13 cellular contexts compared by ENCODE assay signal in the genomic region with DNA sequence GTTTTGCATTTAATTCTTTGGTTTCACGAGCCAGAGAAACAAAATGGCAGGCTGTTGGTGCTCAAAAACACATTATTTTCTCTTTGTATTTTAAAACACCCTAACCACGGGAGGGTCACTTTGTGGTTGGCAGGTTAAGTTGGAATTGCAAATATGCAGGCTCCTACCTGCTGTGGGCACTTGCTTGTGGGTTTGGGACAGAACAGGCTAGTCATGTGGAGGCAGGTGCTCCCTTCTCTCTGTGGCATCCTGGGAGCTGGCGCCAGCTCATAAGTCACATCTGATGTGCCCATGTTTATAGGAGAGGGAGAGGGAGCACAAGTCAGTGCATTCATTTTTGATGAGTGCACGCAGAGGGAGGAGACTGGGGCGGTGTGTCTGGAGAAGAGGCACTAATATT.
DNase-seq lines count a peak whose midpoint lies in the region; ATAC-seq and TF ChIP-seq lines count a peak whose summit lies in the region.
"Had no signal": no experiment of that assay in that cellular context is flagged by ENCODE, and none has a peak within 500 bp of the region (broad histone marks: within the 10 kb centered on the region; RNA-seq: fewer than 3 reads in every experiment).

No MANE protein-coding gene starts in this region.

- no peaks in the 10 kb centered on the region for H3K9me3 Mint-ChIP-seq in activated naive CD4-positive, alpha-beta T cell treated with anti-CD3 and anti-CD28 coated beads for 36 hours

- H3K36me3 ChIP-seq in NT2/D1 (ENCODE audit: insufficient read depth, insufficient read length, low read length) (no peaks in the 10 kb centered on the region), osteoblast (ENCODE audit: insufficient read depth, low read length) (no peaks in the 10 kb centered on the region)
- H3K36me3 ChIP-seq: ovary had no signal

- H3K4me1 Mint-ChIP-seq in activated naive CD4-positive, alpha-beta T cell treated with anti-CD3 and anti-CD28 coated beads for 36 hours (ENCODE audit: low read depth), result no peaks in the 10 kb centered on the region

- H3K27ac ChIP-seq in osteoblast (ENCODE audit: low read depth, low read length), result no peak overlapping the region
- H3K27ac ChIP-seq: hepatocyte, ovary had no signal

- H2AFZ ChIP-seq in osteoblast (ENCODE audit: low read length), result no peak overlapping the region
- H2AFZ ChIP-seq: hepatocyte had no signal

- H3K4me3 Mint-ChIP-seq in activated naive CD4-positive, alpha-beta T cell treated with anti-CD3 and anti-CD28 coated beads for 36 hours, result no peak overlapping the region
- H3K4me3 Mint-ChIP-seq: brain had no signal

- CTCF ChIA-PET in activated naive CD4-positive, alpha-beta T cell treated with anti-CD3 and anti-CD28 coated beads for 36 hours (lab: Charles Lee), result no interaction called here

- H3K4me3 ChIP-seq in NT2/D1 (ENCODE audit: insufficient read length, low read depth), result no peak overlapping the region
- H3K4me3 ChIP-seq in osteoblast (ENCODE audit: insufficient read depth, low read length), result no peak overlapping the region
- H3K4me3 ChIP-seq: hepatocyte, ovary, smooth muscle cell had no signal

- peaks cover 4% of the 10 kb centered on the region for H3K27me3 Mint-ChIP-seq in activated naive CD4-positive, alpha-beta T cell treated with anti-CD3 and anti-CD28 coated beads for 36 hours (ENCODE audit: low read depth)

- H3K4me1 ChIP-seq in NT2/D1 (ENCODE audit: insufficient read depth, insufficient read length), result peaks cover 3% of the 10 kb centered on the region
- no peaks in the 10 kb centered on the region for H3K4me1 ChIP-seq in osteoblast (ENCODE audit: insufficient read depth, low read length)

- intact Hi-C loops in activated naive CD4-positive, alpha-beta T cell treated with anti-CD3 and anti-CD28 coated beads for 36 hours (cut with micrococcal nuclease), result no loop called here

- no peaks in the 10 kb centered on the region for H4K20me1 ChIP-seq in osteoblast (ENCODE audit: insufficient read depth, low read length)

- no peak for ATAC-seq in stimulated activated naive CD8-positive, alpha-beta T cell treated with anti-CD3 and anti-CD28 coated beads, Interleukin-15, Interleukin-2, amounts not matched to agents 100 U/mL and 50 U/mL, for 24 hours

- no peak overlapping the region for H3K27ac Mint-ChIP-seq in activated naive CD4-positive, alpha-beta T cell treated with anti-CD3 and anti-CD28 coated beads for 36 hours

- H3K9me3 ChIP-seq in NT2/D1 (ENCODE audit: insufficient read depth, low read length), result no peaks in the 10 kb centered on the region
- no peaks in the 10 kb centered on the region for H3K9me3 ChIP-seq in osteoblast (ENCODE audit: low read depth, low read length)
- H3K9me3 ChIP-seq: ovary had no signal

- H3K9ac ChIP-seq in NT2/D1 (ENCODE audit: insufficient read length, low read depth), result no peak overlapping the region

- H3K4me2 ChIP-seq in osteoblast (ENCODE audit: insufficient read depth, low read length), result no peak overlapping the region
- H3K4me2 ChIP-seq: hepatocyte, smooth muscle cell had no signal

- no peaks in the 10 kb centered on the region for H3K36me3 Mint-ChIP-seq in activated naive CD4-positive, alpha-beta T cell treated with anti-CD3 and anti-CD28 coated beads for 36 hours (ENCODE audit: low read depth)

- peak; percentile 38 for DNase-seq in LoVo (ENCODE audit: low spot score)
- peak; percentile 90 to 98 for DNase-seq in NCI-H2081 (lab: John Stamatoyannopoulos, UW)
- peak; percentile 40 for DNase-seq in NT2/D1 (ENCODE audit: low read depth, low spot score)
- peak; percentile 74 for DNase-seq in osteoblast (ENCODE audit: insufficient read length, low spot score, missing footprints)
- no peak for DNase-seq in stimulated activated naive CD8-positive, alpha-beta T cell treated with anti-CD3 and anti-CD28 coated beads, Interleukin-15, Interleukin-2, amounts not matched to agents 100 U/mL and 50 U/mL, for 24 hours
- no peak for DNase-seq in HuH-7.5 (ENCODE audit: low spot score)
- DNase-seq in activated naive CD4-positive, alpha-beta T cell treated with anti-CD3 and anti-CD28 coated beads for 36 hours, result no peak
- DNase-seq: activated naive CD4-positive, alpha-beta T cell treated with anti-CD3 and anti-CD28 coated beads, Interleukin-2, amount 50 U/mL, for 16 hours; stimulated activated naive CD4-positive, alpha-beta T cell had no signal

- TF ChIP-seq CTCF in osteoblast (IDR thresholded peaks at IDR 0.05; ENCODE audit: extremely low read depth, low read depth, low read length), result no peak

- no peaks in the 10 kb centered on the region for H3K79me2 ChIP-seq in osteoblast (ENCODE audit: insufficient read depth, low read length)
- H3K79me2 ChIP-seq: hepatocyte had no signal

- H3K27me3 ChIP-seq in NT2/D1 (ENCODE audit: insufficient read depth, insufficient read length) (peaks cover 8% of the 10 kb centered on the region), osteoblast (ENCODE audit: insufficient read depth, low read length) (no peaks in the 10 kb centered on the region)
- H3K27me3 ChIP-seq: hepatocyte, ovary had no signal

Comparison
In these comparisons a context has a peak if more than half of its experiments do, and no peak if none do; other contexts are left out.
1. DNase-seq: peak in LoVo (single experiment), NCI-H2081 (2 of 2), NT2/D1 (single experiment) and osteoblast (single experiment); none in stimulated activated naive CD8-positive, alpha-beta T cell treated with anti-CD3 and anti-CD28 coated beads, Interleukin-15, Interleukin-2, amounts not matched to agents 100 U/mL and 50 U/mL, for 24 hours (single experiment), HuH-7.5 (single experiment) and activated naive CD4-positive, alpha-beta T cell treated with anti-CD3 and anti-CD28 coated beads for 36 hours (single experiment).